In the genomic region with DNA sequence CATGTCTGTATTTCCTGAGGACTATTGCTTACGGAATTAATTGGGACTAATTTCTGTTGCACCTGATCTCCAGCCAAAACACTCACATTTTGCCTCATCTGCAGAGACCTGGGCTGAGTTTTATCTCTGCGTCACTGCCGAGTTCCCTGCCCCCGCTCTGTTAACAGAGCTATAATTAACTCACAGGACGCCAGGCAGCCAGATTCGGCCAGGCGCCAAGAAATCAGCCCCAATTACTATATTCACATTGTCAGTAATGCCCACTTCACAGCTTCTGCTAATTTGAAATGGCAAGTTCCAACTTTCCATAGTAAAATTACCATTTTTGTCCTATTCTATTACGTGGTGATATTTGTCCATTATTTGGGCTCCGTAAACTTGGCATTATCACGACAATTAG, we compare ENCODE assay signal across 11 cellular contexts.
A peak's percentile ranks its signal among the peaks of the same experiment; 100 is the strongest.
DNase-seq lines count a peak whose midpoint lies in the region; ATAC-seq and TF ChIP-seq lines count a peak whose summit lies in the region.
"Had no signal": no experiment of that assay in that cellular context is flagged by ENCODE, and none has a peak within 500 bp of the region (broad histone marks: within the 10 kb centered on the region; RNA-seq: fewer than 3 reads in every experiment).

No MANE protein-coding gene starts in this region.

- TF ChIP-seq CTCF in dorsolateral prefrontal cortex (IDR thresholded peaks at IDR 0.05 in 54 of 56, conservative IDR thresholded peaks at IDR 0.05 in 2 of 56; ENCODE audit: low read depth in 1 of 56, partially characterized antibody in 56 of 56), result no peak
- TF ChIP-seq CTCF in omental fat pad (IDR thresholded peaks at IDR 0.05), result no peak

- no peaks in the 10 kb centered on the region for H3K27me3 Mint-ChIP-seq in stimulated activated naive B cell treated with anti-CD40 and anti-IgM and Interleukin-4, amounts not matched to agents 10 μg/mL and 1 μg/mL and 100 μg/mL, for 72 hours
- H3K27me3 Mint-ChIP-seq in activated naive CD8-positive, alpha-beta T cell treated with anti-CD3 and anti-CD28 coated beads, Interleukin-2, amount 50 U/mL, for 24 hours, result no peaks in the 10 kb centered on the region
- H3K27me3 Mint-ChIP-seq: CD8-positive, alpha-beta memory T cell had no signal

- ATAC-seq in omental fat pad (ENCODE audit: low FRiP score), result no peak
- no peak for ATAC-seq in stimulated activated naive B cell treated with anti-CD40 and anti-IgM and Interleukin-4, amounts not matched to agents 10 μg/mL and 1 μg/mL and 100 μg/mL, for 72 hours (replicated peaks)
- ATAC-seq in activated naive CD8-positive, alpha-beta T cell treated with anti-CD3 and anti-CD28 coated beads, Interleukin-2, amount 50 U/mL, for 24 hours, result no peak

- no peak overlapping the region for H3K4me3 Mint-ChIP-seq in stimulated activated naive B cell treated with anti-CD40 and anti-IgM and Interleukin-4, amounts not matched to agents 10 μg/mL and 1 μg/mL and 100 μg/mL, for 72 hours
- H3K4me3 Mint-ChIP-seq in activated naive CD8-positive, alpha-beta T cell treated with anti-CD3 and anti-CD28 coated beads, Interleukin-2, amount 50 U/mL, for 24 hours, result no peak overlapping the region
- H3K4me3 Mint-ChIP-seq: CD8-positive, alpha-beta memory T cell had no signal

- H3K4me3 ChIP-seq in dorsolateral prefrontal cortex, result peak overlapping the region in 22 of 59 donors; percentile 1 to 35 (median 23)
- H3K4me3 ChIP-seq: spleen had no signal

- no peaks in the 10 kb centered on the region for H3K9me3 Mint-ChIP-seq in stimulated activated naive B cell treated with anti-CD40 and anti-IgM and Interleukin-4, amounts not matched to agents 10 μg/mL and 1 μg/mL and 100 μg/mL, for 72 hours
- no peaks in the 10 kb centered on the region for H3K9me3 Mint-ChIP-seq in activated naive CD8-positive, alpha-beta T cell treated with anti-CD3 and anti-CD28 coated beads, Interleukin-2, amount 50 U/mL, for 24 hours
- H3K9me3 Mint-ChIP-seq: CD8-positive, alpha-beta memory T cell had no signal

- peak; percentile 94 for DNase-seq in G401 (ENCODE audit: low spot score)
- peak; percentile 74 for DNase-seq in NCI-H748 treated with DMSO at 0.1 percent for 48 hours (lab: John Stamatoyannopoulos, UW)
- peak in 6 of 10 donors; percentile 34 to 89 (median 46) for DNase-seq in dorsolateral prefrontal cortex
- DNase-seq in omental fat pad (ENCODE audit: low spot score), result peak; percentile 61
- DNase-seq in stimulated activated naive B cell treated with anti-CD40 and anti-IgM and Interleukin-4, amounts not matched to agents 10 μg/mL and 1 μg/mL and 100 μg/mL, for 72 hours, result no peak
- no peak for DNase-seq in activated CD4-positive, CD25-positive, alpha-beta regulatory T cell treated with anti-CD3 and anti-CD28 coated beads, Interleukin-2, amount 50 U/mL, for 72 hours
- DNase-seq in activated naive CD8-positive, alpha-beta T cell treated with anti-CD3 and anti-CD28 coated beads, Interleukin-2, amount 50 U/mL, for 24 hours, result no peak
- DNase-seq in effector CD4-positive, alpha-beta T cell, result no peak
- DNase-seq: CD8-positive, alpha-beta memory T cell; MM.1S; spleen had no signal

- H3K4me1 Mint-ChIP-seq in stimulated activated naive B cell treated with anti-CD40 and anti-IgM and Interleukin-4, amounts not matched to agents 10 μg/mL and 1 μg/mL and 100 μg/mL, for 72 hours, result peaks cover 15 to 21% of the 10 kb centered on the region in 2 donors
- H3K4me1 Mint-ChIP-seq in activated naive CD8-positive, alpha-beta T cell treated with anti-CD3 and anti-CD28 coated beads, Interleukin-2, amount 50 U/mL, for 24 hours, result peaks cover 7% of the 10 kb centered on the region

- H3K27me3 ChIP-seq in dorsolateral prefrontal cortex, result no peaks in the 10 kb centered on the region
- H3K27me3 ChIP-seq: spleen had no signal

- peaks cover 6 to 18% of the 10 kb centered on the region in 2 donors for H3K36me3 Mint-ChIP-seq in stimulated activated naive B cell treated with anti-CD40 and anti-IgM and Interleukin-4, amounts not matched to agents 10 μg/mL and 1 μg/mL and 100 μg/mL, for 72 hours
- no peaks in the 10 kb centered on the region for H3K36me3 Mint-ChIP-seq in activated naive CD8-positive, alpha-beta T cell treated with anti-CD3 and anti-CD28 coated beads, Interleukin-2, amount 50 U/mL, for 24 hours (ENCODE audit: low read depth)

- H3K27ac ChIP-seq in dorsolateral prefrontal cortex, result peak overlapping the region in 24 of 59 donors; percentile 2 to 72 (median 34)
- H3K27ac ChIP-seq: spleen had no signal

- no peak overlapping the region for H3K27ac Mint-ChIP-seq in stimulated activated naive B cell treated with anti-CD40 and anti-IgM and Interleukin-4, amounts not matched to agents 10 μg/mL and 1 μg/mL and 100 μg/mL, for 72 hours
- H3K27ac Mint-ChIP-seq in activated naive CD8-positive, alpha-beta T cell treated with anti-CD3 and anti-CD28 coated beads, Interleukin-2, amount 50 U/mL, for 24 hours, result no peak overlapping the region
- H3K27ac Mint-ChIP-seq: CD8-positive, alpha-beta memory T cell had no signal

- intact Hi-C loops in dorsolateral prefrontal cortex (cut with DNase I), result no loop called here

- in situ Hi-C loops in G401 (cut with HindIII; ENCODE audit: low sequenced_read_pairs), result no loop called here

Comparison
In these comparisons a context has a peak if more than half of its experiments do, and no peak if none do; other contexts are left out.
1. DNase-seq: peak in G401 (single experiment), NCI-H748 treated with DMSO at 0.1 percent for 48 hours (single experiment), dorsolateral prefrontal cortex (6 of 10) and omental fat pad (single experiment); none in stimulated activated naive B cell treated with anti-CD40 and anti-IgM and Interleukin-4, amounts not matched to agents 10 μg/mL and 1 μg/mL and 100 μg/mL, for 72 hours (single experiment), activated CD4-positive, CD25-positive, alpha-beta regulatory T cell treated with anti-CD3 and anti-CD28 coated beads, Interleukin-2, amount 50 U/mL, for 72 hours (single experiment), activated naive CD8-positive, alpha-beta T cell treated with anti-CD3 and anti-CD28 coated beads, Interleukin-2, amount 50 U/mL, for 24 hours (single experiment) and effector CD4-positive, alpha-beta T cell (single experiment).